16 cellular contexts compared by ENCODE assay signal in genomic region chr11:121553806-121554205, GRCh38.
A peak's percentile ranks its signal among the peaks of the same experiment; 100 is the strongest.
DNase-seq lines count a peak whose midpoint lies in the region; ATAC-seq and TF ChIP-seq lines count a peak whose summit lies in the region.
"Had no signal": no experiment of that assay in that cellular context is flagged by ENCODE, and none has a peak within 500 bp of the region (broad histone marks: within the 10 kb centered on the region; RNA-seq: fewer than 3 reads in every experiment).

No MANE protein-coding gene starts in this region.

- DNase-seq in Calu3 = peak; percentile 81
- DNase-seq in HuH-7.5 (ENCODE audit: low spot score) = peak; percentile 19
- peak; percentile 95 to 97 (median 96) for DNase-seq in right lobe of liver
- no peak for DNase-seq in SIG-M5 (lab: John Stamatoyannopoulos, UW)
- DNase-seq in lower lobe of right lung = no peak
- no peak for DNase-seq in cortex of kidney (lab: John Stamatoyannopoulos, UW)
- DNase-seq: activated CD4-positive, CD25-positive, alpha-beta regulatory T cell treated with anti-CD3 and anti-CD28 coated beads, Interleukin-2, amount 50 U/mL, for 72 hours; activated gamma-delta T cell; CD8-positive, alpha-beta memory T cell; foreskin melanocyte; left ventricle myocardium inferior; NCI-H526 had no signal

- ATAC-seq in right lobe of liver (peak; percentile 93 to 99 (median 94)), lower lobe of right lung (no peak), HG02763 (IDR thresholded peaks at IDR 0.05; ENCODE audit: unreplicated experiment) (no peak)

- H3K27ac ChIP-seq in right lobe of liver (peak overlapping the region; percentile 64 to 77 (median 75)), lower lobe of right lung (no peak overlapping the region)
- H3K27ac ChIP-seq: coronary artery, left ventricle myocardium inferior, neutrophil had no signal

- TF ChIP-seq CTCF in Calu3 (IDR thresholded peaks at IDR 0.05; ENCODE audit: unreplicated experiment) = no peak
- TF ChIP-seq CTCF in brain (conservative IDR thresholded peaks at IDR 0.05) = no peak
- no peak for TF ChIP-seq CTCF in right lobe of liver (IDR thresholded peaks at IDR 0.05)
- no peak for TF ChIP-seq CTCF in lower lobe of right lung (IDR thresholded peaks at IDR 0.05)

- H3K36me3 Mint-ChIP-seq in Calu3 (ENCODE audit: insufficient read depth, unreplicated experiment) (no peaks in the 10 kb centered on the region), brain (peaks cover 8% of the 10 kb centered on the region)

- H3K9me3 ChIP-seq in right lobe of liver (no peaks in the 10 kb centered on the region), lower lobe of right lung (no peaks in the 10 kb centered on the region)
- H3K9me3 ChIP-seq: left ventricle myocardium inferior had no signal

- peak; percentile 24 for TF ChIP-seq POLR2A in right lobe of liver (IDR thresholded peaks at IDR 0.05)

- no peaks in the 10 kb centered on the region for H3K9me3 Mint-ChIP-seq in Calu3 (ENCODE audit: low read depth, unreplicated experiment)
- H3K9me3 Mint-ChIP-seq in brain = no peaks in the 10 kb centered on the region
- H3K9me3 Mint-ChIP-seq: CD8-positive, alpha-beta memory T cell had no signal

- 22% methylated on average over 9 of the region's 11 CpGs for WGBS in right lobe of liver (ENCODE audit: insufficient coverage, low coverage, low lambda C conversion rate, missing lambda C conversion rate)

- no TSS peak for BruUV-seq in Calu3 (replicated peaks; lab: Mats Ljungman, UMichigan)

- H3K27me3 ChIP-seq in right lobe of liver (no peaks in the 10 kb centered on the region), lower lobe of right lung (ENCODE audit: low read depth) (no peaks in the 10 kb centered on the region)
- H3K27me3 ChIP-seq: neutrophil had no signal

- H3K4me1 ChIP-seq in right lobe of liver (peaks cover 0 to 10% (median 5%) of the 10 kb centered on the region in 4 donors), lower lobe of right lung (no peaks in the 10 kb centered on the region)
- H3K4me1 ChIP-seq: left ventricle myocardium inferior had no signal

- intact Hi-C loops in Calu3 (cut with micrococcal nuclease; ENCODE audit: unreplicated experiment) = loop anchor here (10.0 kb wide), 1 partner anchor 89 kb away; no protein-coding TSS in a partner anchor
- intact Hi-C loops in right lobe of liver (cut with DNase I) = no loop called here
- intact Hi-C loops in lower lobe of right lung (cut with DNase I) = no loop called here

- H3K36me3 ChIP-seq in right lobe of liver (peaks cover 0 to 75% (median 10%) of the 10 kb centered on the region in 4 donors), lower lobe of right lung (peaks cover 35% of the 10 kb centered on the region)

- H3K27me3 Mint-ChIP-seq in Calu3 (ENCODE audit: unreplicated experiment) (no peaks in the 10 kb centered on the region), brain (no peaks in the 10 kb centered on the region)
- H3K27me3 Mint-ChIP-seq: CD8-positive, alpha-beta memory T cell had no signal

- H3K27ac Mint-ChIP-seq in Calu3 (ENCODE audit: unreplicated experiment) (peak overlapping the region; percentile 23), brain (peak overlapping the region in 3 of 5 experiments; percentile 17 to 51 (median 26))

- no peak overlapping the region for H3K4me3 Mint-ChIP-seq in Calu3 (ENCODE audit: low read depth, unreplicated experiment)
- H3K4me3 Mint-ChIP-seq in brain = no peak overlapping the region
- H3K4me3 Mint-ChIP-seq: CD8-positive, alpha-beta memory T cell had no signal

- CTCF ChIA-PET in Calu3 (lab: Charles Lee) = no interaction called here

- peaks cover 15% of the 10 kb centered on the region for H3K4me1 Mint-ChIP-seq in Calu3 (ENCODE audit: low read depth, unreplicated experiment)
- H3K4me1 Mint-ChIP-seq in brain = peaks cover 40% of the 10 kb centered on the region

- H3K4me3 ChIP-seq in right lobe of liver (no peak overlapping the region), lower lobe of right lung (no peak overlapping the region)
- H3K4me3 ChIP-seq: coronary artery, left ventricle myocardium inferior had no signal

Comparison
In these comparisons a context has a peak if more than half of its experiments do, and no peak if none do; other contexts are left out.
1. DNase-seq: peak in Calu3 (single experiment), HuH-7.5 (single experiment) and right lobe of liver (3 of 3); none in SIG-M5 (single experiment), lower lobe of right lung (single experiment) and cortex of kidney (single experiment).
2. ATAC-seq: peak in right lobe of liver (4 of 4); none in lower lobe of right lung (0 of 2) and HG02763 (single experiment).